ENCODE assay signal across 29 cellular contexts in genomic region chr19:56956503-56957226, GRCh38.
DNase-seq lines count a peak whose midpoint lies in the region; ATAC-seq, FAIRE-seq and TF ChIP-seq lines count a peak whose summit lies in the region.
"Had no signal": no experiment of that assay in that cellular context is flagged by ENCODE, and none has a peak within 500 bp of the region (broad histone marks: within the 10 kb centered on the region; RNA-seq: fewer than 3 reads in every experiment).

No MANE protein-coding gene starts in this region.

- H3K4me3 ChIP-seq in LNCaP clone FGC (ENCODE audit: low read depth, low read length) (no peak overlapping the region), HepG2 (replicated peaks in 1 of 3; ENCODE audit: insufficient read depth in 1 of 3, low read depth in 2 of 3, low read length in 3 of 3) (no peak overlapping the region), neural progenitor cell (no peak overlapping the region)
- H3K4me3 ChIP-seq: BLaER1, GM12878 had no signal

- H3K4me3 Mint-ChIP-seq in neural progenitor cell = peak overlapping the region; percentile 30
- H3K4me3 Mint-ChIP-seq: CD14-positive monocyte; CD4-positive, alpha-beta memory T cell; CD4-positive, CD25-positive, alpha-beta regulatory T cell; CD8-positive, alpha-beta memory T cell had no signal

- H3K9me3 Mint-ChIP-seq in neural progenitor cell = peaks cover 61% of the 10 kb centered on the region

- no peaks in the 10 kb centered on the region for H3F3A ChIP-seq in neural progenitor cell (ENCODE audit: low read depth)

- no peak for ATAC-seq in HepG2
- ATAC-seq: GM12878 had no signal

- H3K4me1 Mint-ChIP-seq in neural progenitor cell = no peaks in the 10 kb centered on the region
- H3K4me1 Mint-ChIP-seq: CD14-positive monocyte; CD4-positive, alpha-beta memory T cell; CD4-positive, CD25-positive, alpha-beta regulatory T cell; CD8-positive, alpha-beta memory T cell had no signal

- H3K27ac ChIP-seq in HepG2 (ENCODE audit: extremely low read length, insufficient read depth, low read length) (peak overlapping the region; percentile 88), neural progenitor cell (no peak overlapping the region)
- H3K27ac ChIP-seq: BLaER1 had no signal

- no peak for TF ChIP-seq CTCF in LNCaP clone FGC (IDR thresholded peaks at IDR 0.05; ENCODE audit: control insufficient read depth, extremely low read depth, insufficient read depth)
- TF ChIP-seq CTCF in HepG2 (CRISPR knock-in tag; IDR thresholded peaks at IDR 0.05) = no peak
- TF ChIP-seq CTCF in neural progenitor cell (IDR thresholded peaks at IDR 0.05) = no peak

- TF ChIP-seq POLR2A in HepG2 (IDR thresholded peaks at IDR 0.05; ENCODE audit: insufficient read depth in 1 of 2, low read depth in 2 of 2, low read length in 2 of 2) = no peak

- DNase-seq in NCI-H748 (lab: John Stamatoyannopoulos, UW; ENCODE audit: unreplicated experiment) (peak; percentile 39), NCI-H748 treated with DMSO at 0.1 percent for 48 hours (lab: John Stamatoyannopoulos, UW) (no peak), LNCaP clone FGC (ENCODE audit: low read depth) (peak; percentile 70), HepG2 (ENCODE audit: low spot score) (no peak), neural progenitor cell (ENCODE audit: low spot score) (no peak), NCI-H2196 (lab: John Stamatoyannopoulos, UW; ENCODE audit: unreplicated experiment) (no peak), amniotic stem cell (lab: John Stamatoyannopoulos, UW) (no peak)
- no peak for DNase-seq in central memory CD4-positive, alpha-beta T cell
- DNase-seq: 8988T; ACHN; BE2C; C1 segment of cervical spinal cord; CD4-positive, alpha-beta memory T cell; CD4-positive, CD25-positive, alpha-beta regulatory T cell; CD8-positive, alpha-beta memory T cell; COR-L47; DMS 273 treated with DMSO at 0.1 percent for 48 hours; DMS153; DMS53; DMS79; DND-41; EL; GDM1 had no signal

- no peaks in the 10 kb centered on the region for H3K9me3 ChIP-seq in HepG2 (ENCODE audit: low read length)
- H3K9me3 ChIP-seq in neural progenitor cell (ENCODE audit: low read depth) = peaks cover 5% of the 10 kb centered on the region
- H3K9me3 ChIP-seq: BE2C, BLaER1 had no signal

- 89% methylated on average over 14 of the region's 14 CpGs for WGBS in HepG2 (ENCODE audit: low lambda C conversion rate)

- intact Hi-C loops in HepG2 (cut with micrococcal nuclease; ENCODE audit: unreplicated experiment) = loop anchor here (2.0 kb wide), 1 partner anchor 18 kb away; no protein-coding TSS in a partner anchor

- H3K27me3 ChIP-seq in HepG2 (ENCODE audit: control insufficient read depth in 1 of 2, insufficient read depth in 2 of 2, low read length in 2 of 2) (no peaks in the 10 kb centered on the region), neural progenitor cell (no peaks in the 10 kb centered on the region)
- H3K27me3 ChIP-seq: BE2C, BLaER1 had no signal

- H2AFZ ChIP-seq in HepG2 (ENCODE audit: low read length) (no peak overlapping the region), neural progenitor cell (replicated peaks) (no peak overlapping the region)

- no peaks in the 10 kb centered on the region for H4K20me1 ChIP-seq in HepG2 (ENCODE audit: insufficient read depth, low read length)
- no peaks in the 10 kb centered on the region for H4K20me1 ChIP-seq in neural progenitor cell (ENCODE audit: low read depth)
- H4K20me1 ChIP-seq: BLaER1 had no signal

- no peak for FAIRE-seq in HepG2 (lab: Jason Lieb, UNC)
- FAIRE-seq: A204.1, GM12878, GM12892, GM19239 had no signal

- H3K4me1 ChIP-seq in HepG2 (ENCODE audit: insufficient read depth, low read length) (peaks cover 63% of the 10 kb centered on the region), neural progenitor cell (no peaks in the 10 kb centered on the region)
- H3K4me1 ChIP-seq: BE2C, BLaER1 had no signal

- POLR2A ChIA-PET in HepG2 (lab: Yijun Ruan, JAX) = interaction anchor here (2.0 to 2.7 kb wide), 3 partner anchors 19 to 117 kb away, joined by 8 to 34 read pairs (median 9); partner anchors contain the start of genes PEG3 and ZIM2

- H3K27me3 Mint-ChIP-seq in neural progenitor cell (ENCODE audit: insufficient read depth, low read depth) = peaks cover 14% of the 10 kb centered on the region
- H3K27me3 Mint-ChIP-seq: CD4-positive, CD25-positive, alpha-beta regulatory T cell had no signal

- no peak for TF ChIP-seq RAD21 in HepG2 (CRISPR knock-in tag; IDR thresholded peaks at IDR 0.05)

- peaks cover 4% of the 10 kb centered on the region for H3K79me2 ChIP-seq in HepG2 (ENCODE audit: insufficient read depth, low read length)
- H3K79me2 ChIP-seq in neural progenitor cell (ENCODE audit: low read depth) = no peaks in the 10 kb centered on the region

- H3K4me2 ChIP-seq in HepG2 (ENCODE audit: low read depth, low read length) = peak overlapping the region; percentile 48
- H3K4me2 ChIP-seq in neural progenitor cell = no peak overlapping the region
- H3K4me2 ChIP-seq: BLaER1 had no signal

- CTCF ChIA-PET in HepG2 (lab: Yijun Ruan, JAX; ENCODE audit: low intra/inter-chr PET ratio, low total read pairs) = no interaction called here

- H3K36me3 Mint-ChIP-seq in neural progenitor cell = no peaks in the 10 kb centered on the region
- H3K36me3 Mint-ChIP-seq: CD14-positive monocyte; CD4-positive, CD25-positive, alpha-beta regulatory T cell had no signal

- TF ChIP-seq EP300 in HepG2 (IDR thresholded peaks at IDR 0.05; ENCODE audit: low read depth in 2 of 2, low read length in 2 of 2) (no peak), HepG2 (CRISPR knock-in tag; IDR thresholded peaks at IDR 0.05; ENCODE audit: borderline replicate concordance) (no peak)

- H3K9ac ChIP-seq in HepG2 (ENCODE audit: insufficient read depth, low read depth, low read length) (peak overlapping the region; percentile 44), neural progenitor cell (no peak overlapping the region)
- H3K9ac ChIP-seq: BLaER1 had no signal

- BruUV-seq in HepG2 (replicated peaks; lab: Mats Ljungman, UMichigan) = no TSS peak

- H3K27ac Mint-ChIP-seq in neural progenitor cell = no peak overlapping the region
- H3K27ac Mint-ChIP-seq: CD14-positive monocyte; CD4-positive, alpha-beta memory T cell; CD4-positive, CD25-positive, alpha-beta regulatory T cell; CD8-positive, alpha-beta memory T cell had no signal

- H3K36me3 ChIP-seq in HepG2 (replicated peaks in 1 of 2; ENCODE audit: control insufficient read depth in 1 of 2, insufficient read depth in 2 of 2, low read length in 2 of 2) (no peaks in the 10 kb centered on the region), neural progenitor cell (no peaks in the 10 kb centered on the region)
- H3K36me3 ChIP-seq: BE2C, BLaER1 had no signal

- in situ Hi-C loops in HepG2 (cut with HindIII; ENCODE audit: extremely low pct_ligation_motif_present, low pct_unique_long_range_greater_than_20kb) = no loop called here

TF ChIP-seq in HepG2, 621 proteins besides CTCF, POLR2A, EP300 and RAD21:
- TF ChIP-seq ZBTB38 (CRISPR knock-in tag; IDR thresholded peaks at IDR 0.05) (peak; percentile 90), ZNF768 (CRISPR knock-in tag; IDR thresholded peaks at IDR 0.05) (peak; percentile 91), RCOR2 (CRISPR knock-in tag; IDR thresholded peaks at IDR 0.05) (0 out of 2 replicates have a peak, but pooled peaks have one; percentile 15), PRPF4 (IDR thresholded peaks at IDR 0.05; ENCODE audit: low read depth, low read length, poor library complexity, severe bottlenecking) (peak; percentile 75), ZSCAN30 (CRISPR knock-in tag; IDR thresholded peaks at IDR 0.05) (no peak), ZNF335 (CRISPR knock-in tag; IDR thresholded peaks at IDR 0.05) (no peak), POLR2G (IDR thresholded peaks at IDR 0.05; ENCODE audit: low read depth, low read length) (no peak; the same call in 1 of the 2 replicates), BRD4 (CRISPR knock-in tag; IDR thresholded peaks at IDR 0.05) (0 out of 2 replicates have a peak, but pooled peaks have one; percentile 35), ZMYM3 (CRISPR knock-in tag; IDR thresholded peaks at IDR 0.05) (peak; percentile 57; the same call in 1 of the 2 replicates)
- TF ChIP-seq, protein P1, sequence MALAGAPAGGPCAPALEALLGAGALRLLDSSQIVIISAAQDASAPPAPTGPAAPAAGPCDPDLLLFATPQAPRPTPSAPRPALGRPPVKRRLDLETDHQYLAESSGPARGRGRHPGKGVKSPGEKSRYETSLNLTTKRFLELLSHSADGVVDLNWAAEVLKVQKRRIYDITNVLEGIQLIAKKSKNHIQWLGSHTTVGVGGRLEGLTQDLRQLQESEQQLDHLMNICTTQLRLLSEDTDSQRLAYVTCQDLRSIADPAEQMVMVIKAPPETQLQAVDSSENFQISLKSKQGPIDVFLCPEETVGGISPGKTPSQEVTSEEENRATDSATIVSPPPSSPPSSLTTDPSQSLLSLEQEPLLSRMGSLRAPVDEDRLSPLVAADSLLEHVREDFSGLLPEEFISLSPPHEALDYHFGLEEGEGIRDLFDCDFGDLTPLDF (CRISPR knock-in tag; IDR thresholded peaks at IDR 0.05) = 0 out of 2 replicates have a peak, but pooled peaks have one; percentile 10
- TF ChIP-seq, protein P2, sequence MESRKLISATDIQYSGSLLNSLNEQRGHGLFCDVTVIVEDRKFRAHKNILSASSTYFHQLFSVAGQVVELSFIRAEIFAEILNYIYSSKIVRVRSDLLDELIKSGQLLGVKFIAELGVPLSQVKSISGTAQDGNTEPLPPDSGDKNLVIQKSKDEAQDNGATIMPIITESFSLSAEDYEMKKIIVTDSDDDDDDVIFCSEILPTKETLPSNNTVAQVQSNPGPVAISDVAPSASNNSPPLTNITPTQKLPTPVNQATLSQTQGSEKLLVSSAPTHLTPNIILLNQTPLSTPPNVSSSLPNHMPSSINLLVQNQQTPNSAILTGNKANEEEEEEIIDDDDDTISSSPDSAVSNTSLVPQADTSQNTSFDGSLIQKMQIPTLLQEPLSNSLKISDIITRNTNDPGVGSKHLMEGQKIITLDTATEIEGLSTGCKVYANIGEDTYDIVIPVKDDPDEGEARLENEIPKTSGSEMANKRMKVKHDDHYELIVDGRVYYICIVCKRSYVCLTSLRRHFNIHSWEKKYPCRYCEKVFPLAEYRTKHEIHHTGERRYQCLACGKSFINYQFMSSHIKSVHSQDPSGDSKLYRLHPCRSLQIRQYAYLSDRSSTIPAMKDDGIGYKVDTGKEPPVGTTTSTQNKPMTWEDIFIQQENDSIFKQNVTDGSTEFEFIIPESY (CRISPR knock-in tag; IDR thresholded peaks at IDR 0.05) = peak; percentile 97

Comparison
In these comparisons a context has a peak if more than half of its experiments do, and no peak if none do; other contexts are left out.
1. DNase-seq: peak in NCI-H748 (single experiment) and LNCaP clone FGC (single experiment); none in NCI-H748 treated with DMSO at 0.1 percent for 48 hours (single experiment), HepG2 (single experiment), neural progenitor cell (single experiment), central memory CD4-positive, alpha-beta T cell (single experiment), NCI-H2196 (single experiment) and amniotic stem cell (single experiment).